Comparison of ENCODE assay signal across 9 cellular contexts in the genomic region with DNA sequence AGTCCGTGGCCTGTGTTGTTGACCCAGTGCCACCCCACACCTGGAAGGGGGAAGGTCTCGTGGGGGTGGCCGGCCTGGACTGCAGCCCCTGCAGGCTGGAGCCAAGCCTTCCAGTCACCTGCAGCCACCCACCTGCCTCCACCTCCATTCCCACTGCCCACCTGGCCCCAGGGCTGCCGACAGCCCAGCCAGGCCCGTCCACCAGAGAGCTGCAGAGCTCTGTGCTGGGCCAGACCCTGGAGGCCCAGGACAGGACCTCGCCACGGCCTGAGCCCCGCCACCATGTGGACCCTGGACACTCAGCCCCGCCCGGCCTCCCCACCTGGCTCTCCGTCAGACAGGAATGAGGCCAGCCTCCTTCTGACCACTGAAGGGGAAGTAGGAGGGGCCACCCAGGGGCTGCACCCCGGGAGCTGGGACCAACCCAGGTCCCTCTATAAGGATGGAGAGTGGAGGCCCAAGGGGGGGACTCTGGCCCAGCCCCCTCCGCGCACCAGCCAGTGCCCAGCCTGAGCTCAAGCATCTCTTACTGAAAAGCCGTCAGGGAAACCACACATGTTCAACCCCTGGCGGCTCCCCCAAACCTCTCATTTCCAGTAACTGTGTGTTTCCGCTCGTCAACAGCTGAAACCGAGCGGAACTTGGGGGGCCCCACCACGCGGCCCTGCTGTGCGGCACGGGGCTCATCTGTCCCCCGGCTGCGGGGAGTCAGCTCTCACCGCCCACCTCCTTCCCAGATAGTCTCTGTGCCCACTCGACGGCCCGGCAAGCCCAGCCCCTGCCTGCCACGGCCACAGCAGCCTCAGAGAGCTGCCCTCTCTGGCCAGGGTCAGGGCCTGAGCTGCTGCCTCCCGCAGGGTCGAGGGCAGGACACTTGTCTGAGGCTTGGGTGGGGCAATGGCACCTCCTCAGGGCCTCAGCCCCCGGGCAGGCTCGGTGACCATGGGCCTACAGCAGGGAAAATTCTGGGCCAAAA. TPM values are rescaled to one million over a fixed set of nuclear protein-coding genes. Genes with fewer than 3 reads are reported as not detected.
DNase-seq lines count a peak whose midpoint lies in the region; ATAC-seq and TF ChIP-seq lines count a peak whose summit lies in the region.
"Had no signal": no experiment of that assay in that cellular context is flagged by ENCODE, and none has a peak within 500 bp of the region (broad histone marks: within the 10 kb centered on the region; RNA-seq: fewer than 3 reads in every experiment).

No MANE protein-coding gene starts in this region.

- peak overlapping the region; percentile 74 to 90 (median 78) for H3K4me3 Mint-ChIP-seq in CD4-positive, alpha-beta memory T cell
- peak overlapping the region; percentile 46 for H3K4me3 Mint-ChIP-seq in activated B cell treated with CpG ODN at 0.5 μM for 24 hours
- H3K4me3 Mint-ChIP-seq in central memory CD8-positive, alpha-beta T cell = peak overlapping the region; percentile 70

- peak overlapping the region; percentile 87 to 93 (median 90) for H3K27ac Mint-ChIP-seq in CD4-positive, alpha-beta memory T cell
- no peak overlapping the region for H3K27ac Mint-ChIP-seq in activated B cell treated with CpG ODN at 0.5 μM for 24 hours
- H3K27ac Mint-ChIP-seq in central memory CD8-positive, alpha-beta T cell (ENCODE audit: low read depth) = peak overlapping the region; percentile 87

- DNase-seq in CD4-positive, alpha-beta memory T cell = peak; percentile 56 to 72 (median 68)
- DNase-seq in activated B cell treated with CpG ODN at 0.5 μM for 24 hours (no peak), COLO668 (lab: John Stamatoyannopoulos, UW; ENCODE audit: unreplicated experiment) (no peak), midbrain (lab: John Stamatoyannopoulos, UW) (no peak), NCI-H2171 (lab: John Stamatoyannopoulos, UW) (no peak)
- DNase-seq in central memory CD8-positive, alpha-beta T cell (ENCODE audit: low spot score in 2 of 2) = peak; percentile 45 to 46
- DNase-seq in stimulated activated CD4-positive, alpha-beta T cell treated with anti-CD3 and anti-CD28 coated beads, Interleukin-12 subunit alpha, Interleukin-12 subunit beta, amount 100 ng/mL, for 4 hours = peak; percentile 58
- DNase-seq: COR-L47 had no signal

- TF ChIP-seq CTCF in activated B cell treated with CpG ODN at 0.5 μM for 24 hours (IDR thresholded peaks at IDR 0.05) = no peak

- peak overlapping the region; percentile 66 for H3K27ac ChIP-seq in CD4-positive, alpha-beta memory T cell (ENCODE audit: low read depth, low read length)

- H3K4me1 Mint-ChIP-seq in CD4-positive, alpha-beta memory T cell = peaks cover 16 to 58% (median 36%) of the 10 kb centered on the region in 4 donors
- peaks cover 75% of the 10 kb centered on the region for H3K4me1 Mint-ChIP-seq in activated B cell treated with CpG ODN at 0.5 μM for 24 hours
- peaks cover 35% of the 10 kb centered on the region for H3K4me1 Mint-ChIP-seq in central memory CD8-positive, alpha-beta T cell

- CTCF ChIA-PET in CD4-positive, alpha-beta memory T cell (lab: Charles Lee; ENCODE audit: partially characterized antibody) = interaction anchor here (0.7 to 2.7 kb wide), 4 partner anchors 23 to 99 kb away, joined by 3 to 15 read pairs (median 6); no protein-coding TSS in a partner anchor
- CTCF ChIA-PET in activated B cell treated with CpG ODN at 0.5 μM for 24 hours (lab: Charles Lee) = interaction anchor here (1.2 kb wide), 1 partner anchor 99 kb away, joined by 4 read pairs; no protein-coding TSS in a partner anchor

- no peaks in the 10 kb centered on the region for H3K9me3 Mint-ChIP-seq in CD4-positive, alpha-beta memory T cell
- H3K9me3 Mint-ChIP-seq in activated B cell treated with CpG ODN at 0.5 μM for 24 hours = no peaks in the 10 kb centered on the region
- H3K9me3 Mint-ChIP-seq in central memory CD8-positive, alpha-beta T cell = no peaks in the 10 kb centered on the region

- H3K36me3 Mint-ChIP-seq in CD4-positive, alpha-beta memory T cell = peaks cover 0 to 3% of the 10 kb centered on the region in 2 donors
- H3K36me3 Mint-ChIP-seq in activated B cell treated with CpG ODN at 0.5 μM for 24 hours (ENCODE audit: low read depth) = peaks cover 2% of the 10 kb centered on the region
- H3K36me3 Mint-ChIP-seq in central memory CD8-positive, alpha-beta T cell (ENCODE audit: insufficient read depth) = peaks cover 14% of the 10 kb centered on the region

- ATAC-seq in activated B cell treated with CpG ODN at 0.5 μM for 24 hours (ENCODE audit: low read depth) (peak; percentile 11), GM21737 (IDR thresholded peaks at IDR 0.05; ENCODE audit: unreplicated experiment) (no peak)
- peak; percentile 83 for ATAC-seq in central memory CD8-positive, alpha-beta T cell (replicated peaks; ENCODE audit: extremely low read depth, poor library complexity, severe bottlenecking)

- POLR2A ChIA-PET in CD4-positive, alpha-beta memory T cell (lab: Charles Lee; ENCODE audit: partially characterized antibody) = interaction anchor here (0.6 to 2.3 kb wide), 9 partner anchors 9 to 655 kb away, joined by 3 to 27 read pairs (median 5); partner anchors contain the start of genes ANAPC2, NOTCH1 and SSNA1
- POLR2A ChIA-PET in activated B cell treated with CpG ODN at 0.5 μM for 24 hours (lab: Charles Lee) = interaction anchor here (0.6 to 1.0 kb wide), 3 partner anchors 12 to 32 kb away, joined by 3 to 4 read pairs (median 4); no protein-coding TSS in a partner anchor

- intact Hi-C loops in CD4-positive, alpha-beta memory T cell (cut with micrococcal nuclease) = loop anchor here (2.0 kb wide), 1 partner anchor 14 kb away; the partner anchor contains the start of gene NOTCH1
- intact Hi-C loops in activated B cell treated with CpG ODN at 0.5 μM for 24 hours (cut with micrococcal nuclease) = loop anchor here (2.0 kb wide), 1 partner anchor 14 kb away; the partner anchor contains the start of gene NOTCH1

- no peaks in the 10 kb centered on the region for H3K9me3 ChIP-seq in CD4-positive, alpha-beta memory T cell (ENCODE audit: control insufficient read depth in 1 of 2, low read length in 2 of 2)

- peak overlapping the region; percentile 8 to 54 for H3K4me3 ChIP-seq in CD4-positive, alpha-beta memory T cell (ENCODE audit: low read length in 2 of 2)

- no peaks in the 10 kb centered on the region for H3K27me3 Mint-ChIP-seq in CD4-positive, alpha-beta memory T cell
- H3K27me3 Mint-ChIP-seq in activated B cell treated with CpG ODN at 0.5 μM for 24 hours = no peaks in the 10 kb centered on the region
- H3K27me3 Mint-ChIP-seq in central memory CD8-positive, alpha-beta T cell = no peaks in the 10 kb centered on the region

- no peaks in the 10 kb centered on the region for H3K36me3 ChIP-seq in CD4-positive, alpha-beta memory T cell (ENCODE audit: insufficient read depth, low read length)

- no peaks in the 10 kb centered on the region for H3K27me3 ChIP-seq in CD4-positive, alpha-beta memory T cell (ENCODE audit: insufficient read depth, low read length)

- peaks cover 91% of the 10 kb centered on the region for H3K4me1 ChIP-seq in CD4-positive, alpha-beta memory T cell (ENCODE audit: insufficient read depth, low read length)

RNA-seq across cellular contexts. Expression of gene NOTCH1, which starts 12.8 kb away (rescaled TPM):
- 10 to 100 TPM; 43.0 to 45.4 TPM for total RNA-seq in CD4-positive, alpha-beta memory T cell
- 1 to 10 TPM in 1 of 2 donors, not detected in 1; 6.0 TPM for polyA plus RNA-seq in CD4-positive, alpha-beta memory T cell
- 24.9 and 26.6 TPM in 2 replicates for total RNA-seq in activated B cell treated with CpG ODN at 0.5 μM for 24 hours

RNA-seq across cellular contexts. Expression of gene SEC16A, which starts 50.2 kb away (rescaled TPM):
- total RNA-seq in CD4-positive, alpha-beta memory T cell = 10 to 100 TPM; 82.9 to 87.7 TPM
- polyA plus RNA-seq in CD4-positive, alpha-beta memory T cell = 10 to 100 TPM in 1 of 2 donors, 1 to 10 TPM in 1; 6.6 to 39.3 TPM
- total RNA-seq in activated B cell treated with CpG ODN at 0.5 μM for 24 hours = 74.0 and 78.8 TPM in 2 replicates

Comparison
In these comparisons a context has a peak if more than half of its experiments do, and no peak if none do; other contexts are left out.
1. DNase-seq: peak in CD4-positive, alpha-beta memory T cell (5 of 5), central memory CD8-positive, alpha-beta T cell (2 of 2) and stimulated activated CD4-positive, alpha-beta T cell treated with anti-CD3 and anti-CD28 coated beads, Interleukin-12 subunit alpha, Interleukin-12 subunit beta, amount 100 ng/mL, for 4 hours (single experiment); none in activated B cell treated with CpG ODN at 0.5 μM for 24 hours (single experiment), COLO668 (single experiment), midbrain (single experiment) and NCI-H2171 (single experiment).
2. Peak in every context shown above with its lines, with median percentiles within 50 percentile points of each other: H3K4me3 Mint-ChIP-seq.